In genomic region chr18:36131692-36132483, GRCh38 we compare ENCODE assay signal across 2 cellular contexts.
TF ChIP-seq lines count a peak whose summit lies in the region.

No MANE protein-coding gene starts in this region.

TF ChIP-seq in IMR-90, 13 proteins besides CTCF, POLR2A, EP300 and RAD21:
- no peak for TF ChIP-seq NFE2L2 (IDR thresholded peaks at IDR 0.05; ENCODE audit: low read depth, low read length)
- no peak for TF ChIP-seq MAFK (IDR thresholded peaks at IDR 0.05; ENCODE audit: low read depth, low read length)
- TF ChIP-seq CHD1 (IDR thresholded peaks at IDR 0.05; ENCODE audit: low read depth, low read length) = no peak
- no peak for TF ChIP-seq BHLHE40 (IDR thresholded peaks at IDR 0.05; ENCODE audit: low read depth, low read length)
- no peak for TF ChIP-seq SMC3 (IDR thresholded peaks at IDR 0.05; ENCODE audit: low read depth, low read length)
- TF ChIP-seq, protein P1, sequence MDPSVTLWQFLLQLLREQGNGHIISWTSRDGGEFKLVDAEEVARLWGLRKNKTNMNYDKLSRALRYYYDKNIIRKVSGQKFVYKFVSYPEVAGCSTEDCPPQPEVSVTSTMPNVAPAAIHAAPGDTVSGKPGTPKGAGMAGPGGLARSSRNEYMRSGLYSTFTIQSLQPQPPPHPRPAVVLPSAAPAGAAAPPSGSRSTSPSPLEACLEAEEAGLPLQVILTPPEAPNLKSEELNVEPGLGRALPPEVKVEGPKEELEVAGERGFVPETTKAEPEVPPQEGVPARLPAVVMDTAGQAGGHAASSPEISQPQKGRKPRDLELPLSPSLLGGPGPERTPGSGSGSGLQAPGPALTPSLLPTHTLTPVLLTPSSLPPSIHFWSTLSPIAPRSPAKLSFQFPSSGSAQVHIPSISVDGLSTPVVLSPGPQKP (IDR thresholded peaks at IDR 0.05; ENCODE audit: borderline replicate concordance, low read depth, low read length) = no peak
- TF ChIP-seq MXI1 (IDR thresholded peaks at IDR 0.05; ENCODE audit: borderline replicate concordance, low read depth, low read length) = no peak
- TF ChIP-seq RCOR1 (IDR thresholded peaks at IDR 0.05; ENCODE audit: insufficient replicate concordance, low read length) = no peak
- TF ChIP-seq FOS (IDR thresholded peaks at IDR 0.05; ENCODE audit: low read depth, low read length) = no peak
- TF ChIP-seq, protein P2, sequence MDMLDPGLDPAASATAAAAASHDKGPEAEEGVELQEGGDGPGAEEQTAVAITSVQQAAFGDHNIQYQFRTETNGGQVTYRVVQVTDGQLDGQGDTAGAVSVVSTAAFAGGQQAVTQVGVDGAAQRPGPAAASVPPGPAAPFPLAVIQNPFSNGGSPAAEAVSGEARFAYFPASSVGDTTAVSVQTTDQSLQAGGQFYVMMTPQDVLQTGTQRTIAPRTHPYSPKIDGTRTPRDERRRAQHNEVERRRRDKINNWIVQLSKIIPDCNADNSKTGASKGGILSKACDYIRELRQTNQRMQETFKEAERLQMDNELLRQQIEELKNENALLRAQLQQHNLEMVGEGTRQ (IDR thresholded peaks at IDR 0.05; ENCODE audit: low read depth, low read length) = no peak
- no peak for TF ChIP-seq MAZ (IDR thresholded peaks at IDR 0.05; ENCODE audit: borderline replicate concordance, low read depth, low read length)
- TF ChIP-seq CEBPB (IDR thresholded peaks at IDR 0.05; ENCODE audit: low read depth, low read length) = no peak
- TF ChIP-seq RFX5 (IDR thresholded peaks at IDR 0.05; ENCODE audit: low read depth, low read length) = no peak

TF ChIP-seq in K562, 482 proteins besides CTCF, POLR2A, EP300 and RAD21:
- TF ChIP-seq GATA2 (CRISPR knock-in tag; IDR thresholded peaks at IDR 0.05) (peak; percentile 34; the same call in 1 of the 2 replicates), MAFF (IDR thresholded peaks at IDR 0.05; ENCODE audit: low read length) (peak; percentile 21; the same call in 1 of the 2 replicates), NCOR1 (IDR thresholded peaks at IDR 0.05) (peak; percentile 27; the same call in 1 of the 2 replicates), JUND (IDR thresholded peaks at IDR 0.05; ENCODE audit: borderline replicate concordance, low read depth, low read length) (peak; percentile 18; the same call in 1 of the 2 replicates), JUND (tag; IDR thresholded peaks at IDR 0.05; ENCODE audit: borderline replicate concordance, low read depth, low read length) (no peak), MAFG (tag; conservative IDR thresholded peaks at IDR 0.05) (peak; percentile 73), TAL1 (IDR thresholded peaks at IDR 0.05) (peak; percentile 72), DPF2 (IDR thresholded peaks at IDR 0.05) (0 out of 2 replicates have a peak, but pooled peaks have one; percentile 55), C11orf30 (IDR thresholded peaks at IDR 0.05; ENCODE audit: low read depth) (peak; percentile 78), TEAD4 (IDR thresholded peaks at IDR 0.05; ENCODE audit: low read length) (peak; percentile 65), TEAD4 (CRISPR knock-in tag; IDR thresholded peaks at IDR 0.05; ENCODE audit: borderline replicate concordance) (no peak), MYC (IDR thresholded peaks at IDR 0.05; ENCODE audit: low read depth, low read length) (0 out of 2 replicates have a peak, but pooled peaks have one; percentile 23), MYC (CRISPR knock-in tag; IDR thresholded peaks at IDR 0.05; ENCODE audit: borderline replicate concordance, low read depth) (no peak), RBFOX2 (IDR thresholded peaks at IDR 0.05; ENCODE audit: low read depth, low read length) (0 out of 2 replicates have a peak, but pooled peaks have one; percentile 4), CTCFL (IDR thresholded peaks at IDR 0.05; ENCODE audit: borderline replicate concordance, insufficient read depth, low read depth, low read length, poor library complexity, severe bottlenecking) (no peak), CBFA2T2 (conservative IDR thresholded peaks at IDR 0.05) (peak; percentile 38), MAFK (IDR thresholded peaks at IDR 0.05; ENCODE audit: low read length) (0 out of 2 replicates have a peak, but pooled peaks have one; percentile 9), CBFA2T3 (IDR thresholded peaks at IDR 0.05) (peak; percentile 67), SMARCA4 (IDR thresholded peaks at IDR 0.05) (peak; percentile 50; the same call in 1 of the 2 replicates), ZNF589 (CRISPR knock-in tag; IDR thresholded peaks at IDR 0.05; ENCODE audit: low read depth) (no peak), CREM (IDR thresholded peaks at IDR 0.05; ENCODE audit: low read depth) (0 out of 2 replicates have a peak, but pooled peaks have one; percentile 16), ARID1B (IDR thresholded peaks at IDR 0.05) (peak; percentile 74), PHTF2 (CRISPR knock-in tag; IDR thresholded peaks at IDR 0.05) (no peak), ZNF316 (IDR thresholded peaks at IDR 0.05) (peak; percentile 76), ZBTB40 (IDR thresholded peaks at IDR 0.05) (peak; percentile 73), ZBTB40 (CRISPR knock-in tag; IDR thresholded peaks at IDR 0.05) (no peak), TCF3 (CRISPR knock-in tag; IDR thresholded peaks at IDR 0.05) (peak; percentile 77), MEIS2 (IDR thresholded peaks at IDR 0.05; ENCODE audit: partially characterized antibody) (peak; percentile 74)
- TF ChIP-seq, protein P3, sequence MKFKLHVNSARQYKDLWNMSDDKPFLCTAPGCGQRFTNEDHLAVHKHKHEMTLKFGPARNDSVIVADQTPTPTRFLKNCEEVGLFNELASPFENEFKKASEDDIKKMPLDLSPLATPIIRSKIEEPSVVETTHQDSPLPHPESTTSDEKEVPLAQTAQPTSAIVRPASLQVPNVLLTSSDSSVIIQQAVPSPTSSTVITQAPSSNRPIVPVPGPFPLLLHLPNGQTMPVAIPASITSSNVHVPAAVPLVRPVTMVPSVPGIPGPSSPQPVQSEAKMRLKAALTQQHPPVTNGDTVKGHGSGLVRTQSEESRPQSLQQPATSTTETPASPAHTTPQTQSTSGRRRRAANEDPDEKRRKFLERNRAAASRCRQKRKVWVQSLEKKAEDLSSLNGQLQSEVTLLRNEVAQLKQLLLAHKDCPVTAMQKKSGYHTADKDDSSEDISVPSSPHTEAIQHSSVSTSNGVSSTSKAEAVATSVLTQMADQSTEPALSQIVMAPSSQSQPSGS (CRISPR knock-in tag; IDR thresholded peaks at IDR 0.05) = no peak
- TF ChIP-seq, protein P1 (CRISPR knock-in tag; IDR thresholded peaks at IDR 0.05) = no peak
- TF ChIP-seq, protein P4, sequence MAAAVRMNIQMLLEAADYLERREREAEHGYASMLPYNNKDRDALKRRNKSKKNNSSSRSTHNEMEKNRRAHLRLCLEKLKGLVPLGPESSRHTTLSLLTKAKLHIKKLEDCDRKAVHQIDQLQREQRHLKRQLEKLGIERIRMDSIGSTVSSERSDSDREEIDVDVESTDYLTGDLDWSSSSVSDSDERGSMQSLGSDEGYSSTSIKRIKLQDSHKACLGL (CRISPR knock-in tag; IDR thresholded peaks at IDR 0.05; ENCODE audit: borderline replicate concordance, poor library complexity, severe bottlenecking) = no peak
- TF ChIP-seq, protein P5, sequence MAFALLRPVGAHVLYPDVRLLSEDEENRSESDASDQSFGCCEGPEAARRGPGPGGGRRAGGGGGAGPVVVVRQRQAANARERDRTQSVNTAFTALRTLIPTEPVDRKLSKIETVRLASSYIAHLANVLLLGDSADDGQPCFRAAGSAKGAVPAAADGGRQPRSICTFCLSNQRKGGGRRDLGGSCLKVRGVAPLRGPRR (CRISPR knock-in tag; IDR thresholded peaks at IDR 0.05) = no peak
- TF ChIP-seq, protein P6, sequence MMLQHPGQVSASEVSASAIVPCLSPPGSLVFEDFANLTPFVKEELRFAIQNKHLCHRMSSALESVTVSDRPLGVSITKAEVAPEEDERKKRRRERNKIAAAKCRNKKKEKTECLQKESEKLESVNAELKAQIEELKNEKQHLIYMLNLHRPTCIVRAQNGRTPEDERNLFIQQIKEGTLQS (IDR thresholded peaks at IDR 0.05) = peak; percentile 65; the same call in 1 of the 2 replicates
- TF ChIP-seq, protein P6 (CRISPR knock-in tag; conservative IDR thresholded peaks at IDR 0.05) = no peak
